ENCODE assay signal across 16 cellular contexts in the genomic region with DNA sequence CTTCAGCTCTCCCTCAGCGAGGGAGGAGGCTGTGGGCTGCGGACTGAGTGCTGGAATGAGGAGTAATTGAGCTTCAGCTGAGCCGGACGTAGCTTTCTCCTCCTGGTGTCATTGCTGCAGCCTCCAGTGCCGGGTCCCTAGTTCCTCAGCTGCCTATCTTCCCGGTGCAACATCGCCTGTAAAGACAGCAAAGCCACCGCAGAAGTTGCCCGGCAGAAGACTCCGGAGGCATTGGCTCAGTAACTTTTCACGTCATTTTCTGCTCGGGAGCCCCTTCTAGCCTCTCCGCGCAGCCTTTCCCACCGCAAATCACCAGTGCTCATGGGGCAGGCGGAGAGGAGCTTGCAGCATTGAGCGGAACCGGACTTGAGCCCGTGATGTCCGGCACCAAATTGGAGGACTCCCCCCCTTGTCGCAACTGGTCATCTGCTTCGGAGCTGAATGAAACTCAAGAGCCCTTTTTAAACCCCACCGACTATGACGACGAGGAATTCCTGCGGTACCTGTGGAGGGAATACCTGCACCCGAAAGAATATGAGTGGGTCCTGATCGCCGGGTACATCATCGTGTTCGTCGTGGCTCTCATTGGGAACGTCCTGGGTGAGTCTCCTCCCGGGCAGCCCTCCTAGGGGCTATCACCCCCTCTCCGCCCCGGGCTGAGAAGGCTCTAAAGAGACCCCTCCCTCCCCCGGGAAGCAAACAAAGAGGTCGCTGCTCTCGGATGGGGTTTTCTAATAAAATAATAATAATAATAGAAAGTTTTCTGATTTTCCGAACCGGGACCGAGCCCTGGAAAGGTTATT. TPM values are rescaled to one million over a fixed set of nuclear protein-coding genes. Genes with fewer than 3 reads are reported as not detected.
A peak's percentile ranks its signal among the peaks of the same experiment; 100 is the strongest.
DNase-seq lines count a peak whose midpoint lies in the region; ATAC-seq and TF ChIP-seq lines count a peak whose summit lies in the region.
"Had no signal": no experiment of that assay in that cellular context is flagged by ENCODE, and none has a peak within 500 bp of the region (broad histone marks: within the 10 kb centered on the region; RNA-seq: fewer than 3 reads in every experiment).

A gene (plus strand): TSS at position 305 of the 803 bp plus-strand sequence. CDS start 73 bp downstream, at position 378.

- no peak for ATAC-seq in HG03432 (IDR thresholded peaks at IDR 0.05; ENCODE audit: unreplicated experiment)
- ATAC-seq: activated naive CD4-positive, alpha-beta T cell treated with anti-CD3 and anti-CD28 coated beads, Interleukin-2, amount 50 U/mL, for 72 hours; K562; upper lobe of right lung had no signal

- TF ChIP-seq CTCF in AG10803 (conservative IDR thresholded peaks at IDR 0.05; ENCODE audit: low read length) (no peak), neural crest cell (conservative IDR thresholded peaks at IDR 0.05) (no peak)

- DNase-seq in AG10803 (ENCODE audit: low read depth) (no peak), NCI-H82 treated with DMSO at 0.1 percent for 48 hours (lab: John Stamatoyannopoulos, UW; ENCODE audit: unreplicated experiment) (peak; percentile 21), fibroblast of peridontal ligament (ENCODE audit: extremely low read depth) (peak; percentile 1), neural crest cell (ENCODE audit: low read depth, low spot score) (peak; percentile 1), D341Med (ENCODE audit: low spot score) (no peak), NCI-H226 (no peak), T-helper 2 cell (no peak)
- DNase-seq: effector memory CD4-positive, alpha-beta T cell; GDM1; immature natural killer cell; NCI-H2029; upper lobe of right lung had no signal

- peaks cover 69% of the 10 kb centered on the region for H3K27me3 Mint-ChIP-seq in neural crest cell (ENCODE audit: low read depth)

- peak within 1 kb of the TSS; percentile 82 for H3K4me3 Mint-ChIP-seq in neural crest cell
- H3K4me3 Mint-ChIP-seq: immature natural killer cell had no signal

- peak within 1 kb of the TSS; percentile 13; the same call in 1 of the 2 replicates for H3K4me3 ChIP-seq in AG10803 (ENCODE audit: low read length)
- H3K4me3 ChIP-seq: K562, upper lobe of right lung had no signal

- H3K9me3 Mint-ChIP-seq in neural crest cell, result no peaks in the 10 kb centered on the region

- H3K4me1 Mint-ChIP-seq in neural crest cell, result peaks cover 18% of the 10 kb centered on the region

- no peaks in the 10 kb centered on the region for H3K36me3 Mint-ChIP-seq in neural crest cell (ENCODE audit: low read depth)

- H3K27ac Mint-ChIP-seq in neural crest cell (ENCODE audit: unreplicated experiment), result no peak within 1 kb of the TSS
- H3K27ac Mint-ChIP-seq: activated naive CD4-positive, alpha-beta T cell treated with anti-CD3 and anti-CD28 coated beads, Interleukin-2, amount 50 U/mL, for 72 hours; immature natural killer cell had no signal

RNA-seq across cellular contexts. Expression of the gene that starts here (rescaled TPM):
- total RNA-seq in neural crest cell, result not detected in 2 replicates
- total RNA-seq: activated naive CD4-positive, alpha-beta T cell treated with anti-CD3 and anti-CD28 coated beads, Interleukin-2, amount 50 U/mL, for 72 hours; K562; OCI-LY7; upper lobe of right lung had no signal

Comparison
In these comparisons a context has a peak if more than half of its experiments do, and no peak if none do; other contexts are left out.
1. Peak in DNase-seq in neural crest cell; RNA of the gene not detected or under 1 TPM.
2. DNase-seq: peak in NCI-H82 treated with DMSO at 0.1 percent for 48 hours (single experiment) and fibroblast of peridontal ligament (single experiment); none in AG10803 (single experiment), D341Med (single experiment), NCI-H226 (single experiment) and T-helper 2 cell (0 of 5).